In the genomic region with DNA sequence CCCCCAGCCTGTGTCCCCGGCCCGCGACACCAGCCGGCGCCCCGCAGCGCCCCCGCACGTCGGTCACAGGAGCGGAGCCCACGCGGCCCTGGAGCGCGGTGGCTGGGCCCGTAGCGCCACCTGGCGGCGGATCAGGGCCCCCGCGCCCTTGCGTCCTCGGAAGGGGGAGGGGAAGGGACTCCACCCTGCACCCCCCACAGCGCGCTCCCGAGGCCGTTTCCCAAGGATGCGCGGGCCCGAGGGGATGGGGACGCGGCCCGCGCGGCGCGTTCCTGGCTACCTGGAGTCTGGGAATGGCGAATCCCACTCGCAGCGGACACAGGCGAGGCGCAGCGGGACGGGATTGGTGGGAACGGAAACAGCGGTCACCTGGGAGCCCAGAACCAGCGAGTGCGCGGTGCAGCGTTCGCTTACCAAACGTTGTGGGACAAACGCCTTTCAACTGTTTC, we compare ENCODE assay signal across 8 cellular contexts. TPM values are rescaled to one million over a fixed set of nuclear protein-coding genes. Genes with fewer than 3 reads are reported as not detected.
A peak's percentile ranks its signal among the peaks of the same experiment; 100 is the strongest.
DNase-seq lines count a peak whose midpoint lies in the region; ATAC-seq lines count a peak whose summit lies in the region.

No MANE protein-coding gene starts in this region.

- ATAC-seq in GM18870 (IDR thresholded peaks at IDR 0.05; ENCODE audit: unreplicated experiment) (peak; percentile 40), HG03139 (IDR thresholded peaks at IDR 0.05; ENCODE audit: unreplicated experiment) (peak; percentile 93)

- H3K27ac ChIP-seq in esophagus (ENCODE audit: low read depth in 2 of 2, low read length in 1 of 2) (no peak overlapping the region), muscle layer of duodenum (ENCODE audit: low read length) (no peak overlapping the region)

- H3K4me1 ChIP-seq in esophagus (ENCODE audit: control insufficient read depth in 2 of 2, insufficient read depth in 2 of 2, low read length in 1 of 2): peaks cover 0 to 3% of the 10 kb centered on the region in 2 donors
- H3K4me1 ChIP-seq in muscle layer of duodenum (ENCODE audit: control insufficient read depth in 1 of 2, insufficient read depth in 2 of 2, low read length in 2 of 2): peaks cover 0 to 6% of the 10 kb centered on the region in 2 donors

- no peaks in the 10 kb centered on the region for H3K27me3 ChIP-seq in esophagus (ENCODE audit: control insufficient read depth in 1 of 2, insufficient read depth in 2 of 2, low read length in 2 of 2)
- no peaks in the 10 kb centered on the region for H3K27me3 ChIP-seq in muscle layer of duodenum (ENCODE audit: low read depth, low read length)

- DNase-seq in AG08395 (ENCODE audit: low spot score): peak; percentile 86
- peak; percentile 49 for DNase-seq in NCI-H774 (lab: John Stamatoyannopoulos, UW)
- DNase-seq in activated CD8-positive, alpha-beta memory T cell treated with anti-CD3 and anti-CD28 coated beads, Interleukin-2, amount 50 U/mL, for 48 hours: peak; percentile 90
- peak; percentile 53 for DNase-seq in stimulated activated CD8-positive, alpha-beta memory T cell treated with anti-CD3 and anti-CD28 coated beads, Interleukin-7, amount 100 ng/mL, for 1 hour (ENCODE audit: low read depth in 2 of 2)

- H3K4me3 ChIP-seq in esophagus (ENCODE audit: low read depth in 1 of 2, low read length in 2 of 2) (peak overlapping the region; percentile 11 to 54), muscle layer of duodenum (ENCODE audit: low read depth in 1 of 2, low read length in 2 of 2) (peak overlapping the region; percentile 38 to 61)

- H3K36me3 ChIP-seq in esophagus (ENCODE audit: control insufficient read depth in 2 of 2, insufficient read depth in 2 of 2, low read length in 1 of 2): no peaks in the 10 kb centered on the region
- no peaks in the 10 kb centered on the region for H3K36me3 ChIP-seq in muscle layer of duodenum (ENCODE audit: control insufficient read depth in 1 of 2, insufficient read depth in 2 of 2, low read length in 2 of 2)

- 1% methylated on average over 42 to 53 of the region's 53 CpGs for WGBS in esophagus, 2 donors

- H3K9me3 ChIP-seq in esophagus (ENCODE audit: control insufficient read depth in 2 of 2, insufficient read depth in 1 of 2, low read depth in 1 of 2, low read length in 1 of 2) (no peaks in the 10 kb centered on the region), muscle layer of duodenum (ENCODE audit: control insufficient read depth in 1 of 2, low read length in 2 of 2) (no peaks in the 10 kb centered on the region)

RNA-seq across cellular contexts. Expression of gene MKI67, which starts 23.8 kb away (rescaled TPM):
- polyA plus RNA-seq in esophagus: 1 to 10 TPM; 8.7 to 8.9 TPM
